Comparison of ENCODE assay signal across 8 cellular contexts in genomic region chr1:26538480-26539412, GRCh38. TPM values are rescaled to one million over a fixed set of nuclear protein-coding genes. Genes with fewer than 3 reads are reported as not detected.
DNase-seq lines count a peak whose midpoint lies in the region; ATAC-seq, FAIRE-seq and TF ChIP-seq lines count a peak whose summit lies in the region.

No MANE protein-coding gene starts in this region.

- ATAC-seq in K562 (peak; percentile 18), GM19463 (IDR thresholded peaks at IDR 0.05; ENCODE audit: unreplicated experiment) (no peak)

- no peaks in the 10 kb centered on the region for H3K9me1 ChIP-seq in K562 (ENCODE audit: control insufficient read depth, insufficient read depth, low read length)

- intact Hi-C loops in K562 (cut with micrococcal nuclease) = no loop called here

- 83% methylated on average over 14 of the region's 14 CpGs for WGBS in GM23248 (ENCODE audit: low coverage in 1 of 2, low lambda C conversion rate in 2 of 2, missing lambda C conversion rate in 2 of 2), 2 experiments
- 66% methylated on average over 14 of the region's 14 CpGs for WGBS in K562 (ENCODE audit: insufficient coverage, low coverage, missing lambda C conversion rate)

- H3K27me3 ChIP-seq in GM23248 (replicated peaks; ENCODE audit: insufficient read depth) = no peaks in the 10 kb centered on the region
- no peaks in the 10 kb centered on the region for H3K27me3 ChIP-seq in K562 (ENCODE audit: control insufficient read depth in 2 of 2, insufficient read depth in 2 of 2, low read length in 2 of 2)

- no peak overlapping the region for H3K4me3 ChIP-seq in GM23248
- no peak overlapping the region for H3K4me3 ChIP-seq in K562

- H3K79me2 ChIP-seq in GM23248 (ENCODE audit: insufficient read depth) (no peaks in the 10 kb centered on the region), K562 (ENCODE audit: control insufficient read depth, insufficient read depth, low read length) (peaks cover 21% of the 10 kb centered on the region)

- no peak for TF ChIP-seq POLR2A in K562 (conservative IDR thresholded peaks at IDR 0.05)

- no peaks in the 10 kb centered on the region for H4K20me1 ChIP-seq in GM23248 (ENCODE audit: insufficient read depth)
- H4K20me1 ChIP-seq in K562 (replicated peaks; ENCODE audit: control insufficient read depth, insufficient read depth, low read length) = 0 out of 2 replicates have a peak, but pooled peaks cover 6% of the 10 kb centered on the region

- peak; percentile 66 to 85 (median 68) for TF ChIP-seq CTCF in K562 (IDR thresholded peaks at IDR 0.05 in 2 of 3, conservative IDR thresholded peaks at IDR 0.05 in 1 of 3; ENCODE audit: insufficient read depth in 2 of 3, low read depth in 1 of 3, low read length in 3 of 3)

- no peak overlapping the region for H3K9ac ChIP-seq in GM23248
- H3K9ac ChIP-seq in K562 (ENCODE audit: insufficient read depth in 1 of 2, low read depth in 2 of 2, low read length in 2 of 2) = no peak overlapping the region

- no peak overlapping the region for H3K4me2 ChIP-seq in GM23248 (ENCODE audit: unreplicated experiment)
- no peak overlapping the region for H3K4me2 ChIP-seq in K562 (ENCODE audit: insufficient read depth, low read length)

- in situ Hi-C loops in GM23248 (cut with MboI) = no loop called here
- in situ Hi-C loops in K562 (cut with MboI) = no loop called here

- POLR2A ChIA-PET in K562 (lab: Yijun Ruan, JAX) = interaction anchor here (0.5 to 5.6 kb wide), 11 partner anchors 8 to 301 kb away, joined by 3 to 33 read pairs (median 4); partner anchors contain the start of gene RPS6KA1

- no TSS peak for BruUV-seq in K562 (replicated peaks; lab: Mats Ljungman, UMichigan)

- CTCF ChIA-PET in K562 (lab: Yijun Ruan, JAX; ENCODE audit: low intra/inter-chr PET ratio) = interaction anchor here (0.5 to 1.4 kb wide), 2 partner anchors 251 to 543 kb away, joined by 3 to 8 read pairs; no protein-coding TSS in a partner anchor

- TF ChIP-seq RAD21 in K562 (CRISPR knock-in tag; conservative IDR thresholded peaks at IDR 0.05 in 1 of 2, IDR thresholded peaks at IDR 0.05 in 1 of 2) = peak; percentile 6 to 39; a peak in 2 of 4 replicates

- H3K4me1 ChIP-seq in GM23248 (ENCODE audit: insufficient read depth) = peaks cover 8% of the 10 kb centered on the region
- H3K4me1 ChIP-seq in K562 (replicated peaks in 1 of 2; ENCODE audit: control insufficient read depth in 2 of 2, insufficient read depth in 2 of 2, low read length in 2 of 2) = peaks cover 30 to 32% of the 10 kb centered on the region in 2 experiments

- no peak overlapping the region for H3K27ac ChIP-seq in GM23248
- H3K27ac ChIP-seq in K562 (ENCODE audit: extremely low read depth, low read depth, low read length) = no peak overlapping the region

- H3F3A ChIP-seq in GM23248 (ENCODE audit: insufficient read depth) = no peaks in the 10 kb centered on the region

- H3K36me3 ChIP-seq in GM23248 (ENCODE audit: low read depth) = no peaks in the 10 kb centered on the region
- H3K36me3 ChIP-seq in K562 (ENCODE audit: control insufficient read depth, insufficient read depth, low read length) = peaks cover 47% of the 10 kb centered on the region

- peak; percentile 84 for FAIRE-seq in K562 (lab: Jason Lieb, UNC)

- TF ChIP-seq EP300 in K562 (IDR thresholded peaks at IDR 0.05; ENCODE audit: low read length) = no peak

- H2AFZ ChIP-seq in GM23248 = no peak overlapping the region
- no peak overlapping the region for H2AFZ ChIP-seq in K562 (ENCODE audit: low read depth, low read length)

- H3K9me2 ChIP-seq in GM23248 (ENCODE audit: insufficient read depth) = no peaks in the 10 kb centered on the region

- no peaks in the 10 kb centered on the region for H3K9me3 ChIP-seq in GM23248 (ENCODE audit: low read depth)
- no peaks in the 10 kb centered on the region for H3K9me3 ChIP-seq in K562 (replicated peaks; ENCODE audit: control insufficient read depth, insufficient read depth, low read depth, low read length)

- DNase-seq in Ammon's horn (ENCODE audit: low spot score) (peak; percentile 48), GM23248 (peak; percentile 73), SKM-1 (lab: John Stamatoyannopoulos, UW; ENCODE audit: unreplicated experiment) (peak; percentile 14), K562 (ENCODE audit: extremely low read depth in 1 of 4, low spot score in 3 of 4) (peak; percentile 77 to 80 (median 80)), medulla oblongata (ENCODE audit: extremely low spot score) (peak; percentile 43), NCI-H446 treated with DMSO at 0.1 percent for 48 hours (lab: John Stamatoyannopoulos, UW) (no peak), GOT3 (lab: John Stamatoyannopoulos, UW) (no peak)

TF ChIP-seq in K562, 482 proteins besides CTCF, POLR2A, EP300 and RAD21 (continues in another document):
- TF ChIP-seq ZNF24 (IDR thresholded peaks at IDR 0.05) (0 out of 2 replicates have a peak, but pooled peaks have one; percentile 14), SMARCA4 (IDR thresholded peaks at IDR 0.05) (no peak), BRCA1 (IDR thresholded peaks at IDR 0.05) (no peak), BRCA1 (CRISPR knock-in tag; IDR thresholded peaks at IDR 0.05) (peak; percentile 81; the same call in 1 of the 2 replicates), RFX1 (IDR thresholded peaks at IDR 0.05) (no peak), SFPQ (IDR thresholded peaks at IDR 0.05; ENCODE audit: low read depth, low read length) (no peak), ADNP (tag; IDR thresholded peaks at IDR 0.05) (peak; percentile 98), JUND (IDR thresholded peaks at IDR 0.05; ENCODE audit: borderline replicate concordance, low read depth, low read length) (no peak), JUND (tag; IDR thresholded peaks at IDR 0.05; ENCODE audit: borderline replicate concordance, low read depth, low read length) (0 out of 3 replicates have a peak, but pooled peaks have one; percentile 11), ZNF253 (CRISPR knock-in tag; conservative IDR thresholded peaks at IDR 0.05) (no peak), BCOR (IDR thresholded peaks at IDR 0.05) (peak; percentile 100), GABPB1 (CRISPR knock-in tag; IDR thresholded peaks at IDR 0.05) (peak; percentile 63), NFIC (IDR thresholded peaks at IDR 0.05) (peak; percentile 93), CBFA2T3 (IDR thresholded peaks at IDR 0.05) (no peak), NFIX (CRISPR knock-in tag; IDR thresholded peaks at IDR 0.05; ENCODE audit: low read depth) (no peak), MEF2D (tag; conservative IDR thresholded peaks at IDR 0.05; ENCODE audit: low read depth) (0 out of 2 replicates have a peak, but pooled peaks have one; percentile 27), HDGF (IDR thresholded peaks at IDR 0.05) (peak; percentile 89; the same call in 1 of the 2 replicates), CBX1 (IDR thresholded peaks at IDR 0.05; ENCODE audit: low read depth) (peak; percentile 98), HDAC1 (IDR thresholded peaks at IDR 0.05) (peak in 1 of 2 experiments; percentile 50; a peak in 1 of 4 replicates), ZNF41 (CRISPR knock-in tag; conservative IDR thresholded peaks at IDR 0.05) (no peak), SAFB2 (IDR thresholded peaks at IDR 0.05; ENCODE audit: borderline replicate concordance, low read depth, low read length, severe bottlenecking) (no peak)

RNA-seq across cellular contexts. Expression of gene RPS6KA1, which starts 9.2 kb away (rescaled TPM):
- 0.38 and 1.7 TPM in 2 replicates for total RNA-seq in GM23248 (2014; rRNA removed; shearing (Covaris generic))
- polyA plus RNA-seq in GM23248 (2016; fragmentation: Nextera tagmentation; extraction: Ambion mirVana) (1.1 and 1.2 TPM in 2 replicates), K562 (2011; rRNA removed) (33.0 and 33.1 TPM in 2 replicates), K562 (2014; fragmentation: Illumina TruSeq; extraction: Trizol) (46.3 and 49.0 TPM in 2 replicates), K562 (2014; fragmentation: Nextera tagmentation; extraction: Ambion mirVana) (1 to 10 TPM; 2.4 to 2.9 TPM), K562 (2014; rRNA removed) (35.5 and 36.9 TPM in 2 replicates)
- total RNA-seq in K562 (2011; cell fraction: chromatin; rRNA removed; ENCODE audit: low replicate concordance) = 64.2 and 141 TPM in 2 replicates
- 77.4 and 79.9 TPM in 2 replicates for total RNA-seq in K562 (2011; cell fraction: nucleolus; rRNA removed)
- 68.8 and 76.8 TPM in 2 replicates for total RNA-seq in K562 (2011; cell fraction: nucleoplasm; rRNA removed)
- total RNA-seq in K562 (2014; rRNA removed) (54.8 and 67.3 TPM in 2 replicates), K562 (2014; rRNA removed; fragmentation: Illumina TruSeq; extraction: Trizol) (25.7 and 30.1 TPM in 2 replicates), K562 (2015; rRNA removed; fragmentation: Illumina TruSeq; extraction: Trizol) (40.5 and 44.4 TPM in 2 replicates), K562 (2021) (61.0 and 62.4 TPM in 2 replicates)
- polyA plus RNA-seq in K562 (2011; cell fraction: cytosol; rRNA removed) = 33.1 and 54.6 TPM in 2 replicates
- 41.1 and 53.3 TPM in 2 replicates for polyA plus RNA-seq in K562 (2011; cell fraction: nucleus; rRNA removed)
- polyA plus RNA-seq in K562 (2012) = 49.6 and 51.4 TPM in 2 replicates
- 30.0 and 44.2 TPM in 2 replicates for polyA minus RNA-seq in K562 (2011; rRNA and poly(A)+ RNA removed)
- polyA minus RNA-seq in K562 (2011; cell fraction: cytosol; rRNA and poly(A)+ RNA removed) = 40.6 and 44.9 TPM in 2 replicates
- polyA minus RNA-seq in K562 (2011; cell fraction: nucleus; rRNA and poly(A)+ RNA removed) = 22.8 and 34.9 TPM in 2 replicates

Comparison
In these comparisons a context has a peak if more than half of its experiments do, and no peak if none do; other contexts are left out.
1. DNase-seq: peak in Ammon's horn (single experiment), GM23248 (single experiment), SKM-1 (single experiment), K562 (4 of 4) and medulla oblongata (single experiment); none in NCI-H446 treated with DMSO at 0.1 percent for 48 hours (single experiment) and GOT3 (single experiment).